In the genomic region with DNA sequence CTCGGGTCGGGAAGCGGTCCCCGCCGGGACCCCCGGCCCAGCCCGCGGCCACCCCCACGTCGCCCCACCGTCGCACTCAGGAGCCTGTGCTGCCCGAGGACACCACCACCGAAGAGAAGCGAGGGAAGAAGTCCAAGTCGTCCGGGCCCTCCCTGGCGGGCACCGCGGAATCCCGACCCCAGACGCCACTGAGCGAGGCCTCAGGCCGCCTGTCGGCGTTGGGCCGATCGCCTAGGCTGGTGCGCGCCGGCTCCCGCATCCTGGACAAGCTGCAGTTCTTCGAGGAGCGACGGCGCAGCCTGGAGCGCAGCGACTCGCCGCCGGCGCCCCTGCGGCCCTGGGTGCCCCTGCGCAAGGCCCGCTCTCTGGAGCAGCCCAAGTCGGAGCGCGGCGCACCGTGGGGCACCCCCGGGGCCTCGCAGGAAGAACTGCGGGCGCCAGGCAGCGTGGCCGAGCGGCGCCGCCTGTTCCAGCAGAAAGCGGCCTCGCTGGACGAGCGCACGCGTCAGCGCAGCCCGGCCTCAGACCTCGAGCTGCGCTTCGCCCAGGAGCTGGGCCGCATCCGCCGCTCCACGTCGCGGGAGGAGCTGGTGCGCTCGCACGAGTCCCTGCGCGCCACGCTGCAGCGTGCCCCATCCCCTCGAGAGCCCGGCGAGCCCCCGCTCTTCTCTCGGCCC, we compare ENCODE assay signal across 15 cellular contexts. TPM values are rescaled to one million over a fixed set of nuclear protein-coding genes. Genes with fewer than 3 reads are reported as not detected.
A peak's percentile ranks its signal among the peaks of the same experiment; 100 is the strongest.
DNase-seq lines count a peak whose midpoint lies in the region; ATAC-seq and TF ChIP-seq lines count a peak whose summit lies in the region.
"Had no signal": no experiment of that assay in that cellular context is flagged by ENCODE, and none has a peak within 500 bp of the region (broad histone marks: within the 10 kb centered on the region; RNA-seq: fewer than 3 reads in every experiment).

No MANE protein-coding gene starts in this region.

- H3K36me3 Mint-ChIP-seq in activated CD8-positive, alpha-beta T cell treated with anti-CD3 and anti-CD28 coated beads, Interleukin-2, amount 10 ng/mL, durations not matched to agents 7 days and 5 days (ENCODE audit: low read depth): no peaks in the 10 kb centered on the region

- peak overlapping the region; percentile 28 for H3K4me3 Mint-ChIP-seq in activated CD8-positive, alpha-beta T cell treated with anti-CD3 and anti-CD28 coated beads, Interleukin-2, amount 10 ng/mL, durations not matched to agents 7 days and 5 days
- H3K4me3 Mint-ChIP-seq: mesothelial cell of epicardium had no signal

- intact Hi-C loops in gastrocnemius medialis (cut with DNase I; ENCODE audit: low total_unique reads): no loop called here
- intact Hi-C loops in OCI-LY7 (cut with micrococcal nuclease; ENCODE audit: unreplicated experiment): no loop called here

- no peak overlapping the region for H3K27ac Mint-ChIP-seq in activated CD8-positive, alpha-beta T cell treated with anti-CD3 and anti-CD28 coated beads, Interleukin-2, amount 10 ng/mL, durations not matched to agents 7 days and 5 days
- H3K27ac Mint-ChIP-seq: mesothelial cell of epicardium had no signal

- BruUV-seq in OCI-LY7 (replicated peaks; lab: Mats Ljungman, UMichigan): no TSS peak

- no peak overlapping the region for H3K9ac ChIP-seq in iPS-15b (ENCODE audit: low read depth, low read length)

- H3K4me1 ChIP-seq in iPS-15b (ENCODE audit: control insufficient read depth, insufficient read depth, low read length): peaks cover 6% of the 10 kb centered on the region
- peaks cover 33 to 51% of the 10 kb centered on the region in 2 donors for H3K4me1 ChIP-seq in gastrocnemius medialis
- H3K4me1 ChIP-seq in foreskin keratinocyte: no peaks in the 10 kb centered on the region
- H3K4me1 ChIP-seq in effector memory CD4-positive, alpha-beta T cell (ENCODE audit: control insufficient read depth, insufficient read depth, low read length, poor library complexity, severe bottlenecking): peaks cover 6% of the 10 kb centered on the region
- peaks cover 10% of the 10 kb centered on the region for H3K4me1 ChIP-seq in OCI-LY7 (ENCODE audit: insufficient read depth, low read length, poor library complexity, severe bottlenecking)

- in situ Hi-C loops in gastrocnemius medialis (cut with MboI; ENCODE audit: low sequenced_read_pairs in 4 of 4): no loop called here

- no peak for TF ChIP-seq POLR2A in gastrocnemius medialis (IDR thresholded peaks at IDR 0.05)

- no peaks in the 10 kb centered on the region for H3K79me2 ChIP-seq in OCI-LY7 (ENCODE audit: insufficient read depth, low read depth, low read length)

- peak overlapping the region; percentile 20; the same call in 1 of the 2 replicates for H3K4me3 ChIP-seq in H7 (ENCODE audit: insufficient read depth, low read depth, low read length)
- H3K4me3 ChIP-seq in iPS-15b (ENCODE audit: low read depth, low read length): peak overlapping the region; percentile 22
- H3K4me3 ChIP-seq in gastrocnemius medialis: no peak overlapping the region
- H3K4me3 ChIP-seq in effector memory CD4-positive, alpha-beta T cell (ENCODE audit: insufficient read depth, low read depth, low read length, poor library complexity, severe bottlenecking): no peak overlapping the region
- H3K4me3 ChIP-seq in OCI-LY7 (ENCODE audit: low read depth, low read length, poor library complexity, severe bottlenecking): no peak overlapping the region
- H3K4me3 ChIP-seq: ovary had no signal

- H3K9me3 ChIP-seq in iPS-15b (ENCODE audit: control insufficient read depth, insufficient read depth, low read length) (no peaks in the 10 kb centered on the region), gastrocnemius medialis (no peaks in the 10 kb centered on the region), OCI-LY7 (ENCODE audit: low read length) (no peaks in the 10 kb centered on the region)
- no peaks in the 10 kb centered on the region for H3K9me3 ChIP-seq in effector memory CD4-positive, alpha-beta T cell (ENCODE audit: control insufficient read depth, low read length)
- H3K9me3 ChIP-seq: ovary had no signal

- H4K20me1 ChIP-seq in OCI-LY7 (ENCODE audit: insufficient read depth, low read length): no peaks in the 10 kb centered on the region

- no peak overlapping the region for H3K4me2 ChIP-seq in OCI-LY7 (ENCODE audit: low read length)

- peaks cover 6% of the 10 kb centered on the region; the same call in 1 of the 2 replicates for H3K27me3 ChIP-seq in H7 (ENCODE audit: control insufficient read depth, insufficient read depth, low read length)
- peaks cover 8% of the 10 kb centered on the region for H3K27me3 ChIP-seq in iPS-15b (ENCODE audit: control insufficient read depth, insufficient read depth, low read length)
- H3K27me3 ChIP-seq in gastrocnemius medialis: no peaks in the 10 kb centered on the region
- no peaks in the 10 kb centered on the region for H3K27me3 ChIP-seq in foreskin keratinocyte
- H3K27me3 ChIP-seq in effector memory CD4-positive, alpha-beta T cell (replicated peaks; ENCODE audit: control insufficient read depth, insufficient read depth, low read length, poor library complexity, severe bottlenecking): peaks cover 10% of the 10 kb centered on the region
- H3K27me3 ChIP-seq: ovary had no signal

- no peaks in the 10 kb centered on the region for H3K9me3 Mint-ChIP-seq in activated CD8-positive, alpha-beta T cell treated with anti-CD3 and anti-CD28 coated beads, Interleukin-2, amount 10 ng/mL, durations not matched to agents 7 days and 5 days (ENCODE audit: insufficient read depth)
- H3K9me3 Mint-ChIP-seq: mesothelial cell of epicardium had no signal

- TF ChIP-seq CTCF in gastrocnemius medialis (IDR thresholded peaks at IDR 0.05 in 4 of 5, conservative IDR thresholded peaks at IDR 0.05 in 1 of 5) (no peak), foreskin keratinocyte (conservative IDR thresholded peaks at IDR 0.05) (no peak), OCI-LY7 (conservative IDR thresholded peaks at IDR 0.05; ENCODE audit: low read length) (no peak)

- DNase-seq in H7 (peak; percentile 90), gastrocnemius medialis (no peak), GM03348 (ENCODE audit: low spot score) (no peak), foreskin keratinocyte (no peak), OCI-LY7 (ENCODE audit: low spot score) (no peak)
- no peak for DNase-seq in activated CD8-positive, alpha-beta T cell treated with anti-CD3 and anti-CD28 coated beads, Interleukin-2, amount 10 ng/mL, durations not matched to agents 7 days and 5 days
- DNase-seq in effector memory CD4-positive, alpha-beta T cell: no peak
- DNase-seq: DND-41, NCI-H146, NCI-H524, SW 1271 had no signal

- H3K27me3 Mint-ChIP-seq in activated CD8-positive, alpha-beta T cell treated with anti-CD3 and anti-CD28 coated beads, Interleukin-2, amount 10 ng/mL, durations not matched to agents 7 days and 5 days (ENCODE audit: low read depth): peaks cover 25% of the 10 kb centered on the region

- no peaks in the 10 kb centered on the region; the same call in 1 of the 2 replicates for H3K36me3 ChIP-seq in H7 (replicated peaks; ENCODE audit: control insufficient read depth, insufficient read depth, low read length)
- H3K36me3 ChIP-seq in iPS-15b (ENCODE audit: control insufficient read depth, insufficient read depth, low read length): no peaks in the 10 kb centered on the region
- peaks cover 0 to 10% of the 10 kb centered on the region in 2 donors for H3K36me3 ChIP-seq in gastrocnemius medialis
- H3K36me3 ChIP-seq in effector memory CD4-positive, alpha-beta T cell (ENCODE audit: control insufficient read depth, insufficient read depth, low read length): no peaks in the 10 kb centered on the region
- H3K36me3 ChIP-seq in OCI-LY7 (ENCODE audit: insufficient read depth, low read length): no peaks in the 10 kb centered on the region
- H3K36me3 ChIP-seq: ovary had no signal

- no peaks in the 10 kb centered on the region for H3K9me2 ChIP-seq in OCI-LY7 (ENCODE audit: insufficient read depth, low read length)

- POLR2A ChIA-PET in activated CD8-positive, alpha-beta T cell treated with anti-CD3 and anti-CD28 coated beads, Interleukin-2, amount 10 ng/mL, durations not matched to agents 7 days and 5 days (lab: Charles Lee): no interaction called here
- POLR2A ChIA-PET in OCI-LY7 (lab: Charles Lee): no interaction called here

- CTCF ChIA-PET in activated CD8-positive, alpha-beta T cell treated with anti-CD3 and anti-CD28 coated beads, Interleukin-2, amount 10 ng/mL, durations not matched to agents 7 days and 5 days (lab: Charles Lee): interaction anchor here (1.2 kb wide), 1 partner anchor 44 kb away, joined by 7 read pairs; no protein-coding TSS in a partner anchor
- CTCF ChIA-PET in OCI-LY7 (lab: Charles Lee; ENCODE audit: unreplicated experiment): no interaction called here

- peak; percentile 39 for ATAC-seq in activated CD8-positive, alpha-beta T cell treated with anti-CD3 and anti-CD28 coated beads, Interleukin-2, amount 10 ng/mL, durations not matched to agents 7 days and 5 days
- ATAC-seq in gastrocnemius medialis (no peak), foreskin keratinocyte (no peak)

- peaks cover 44% of the 10 kb centered on the region for H3K4me1 Mint-ChIP-seq in activated CD8-positive, alpha-beta T cell treated with anti-CD3 and anti-CD28 coated beads, Interleukin-2, amount 10 ng/mL, durations not matched to agents 7 days and 5 days (ENCODE audit: low read depth)

- peak overlapping the region; percentile 95 to 100 (median 98) for H3K27ac ChIP-seq in gastrocnemius medialis
- H3K27ac ChIP-seq in foreskin keratinocyte: no peak overlapping the region
- H3K27ac ChIP-seq in effector memory CD4-positive, alpha-beta T cell (ENCODE audit: insufficient read depth, low read length, poor library complexity, severe bottlenecking): no peak overlapping the region
- no peak overlapping the region for H3K27ac ChIP-seq in OCI-LY7 (ENCODE audit: low read depth, low read length, poor library complexity, severe bottlenecking)
- H3K27ac ChIP-seq: C4-2B, ovary had no signal

- no peak overlapping the region for H2AFZ ChIP-seq in OCI-LY7 (ENCODE audit: low read length)

RNA-seq across cellular contexts. Expression of a gene that starts 13.6 kb away (rescaled TPM):
- 25.3 and 27.4 TPM in 2 replicates for total RNA-seq in H7 (2014; rRNA removed; shearing (Covaris generic))
- 10 to 100 TPM; 10.8 to 11.6 TPM for total RNA-seq in activated CD8-positive, alpha-beta T cell treated with anti-CD3 and anti-CD28 coated beads, Interleukin-2, amount 10 ng/mL, durations not matched to agents 7 days and 5 days
- total RNA-seq in gastrocnemius medialis: 100 to 1,000 TPM; 104 to 387 (median 222) TPM
- 24.9 and 32.6 TPM in 2 replicates for total RNA-seq in foreskin keratinocyte
- polyA plus RNA-seq in foreskin keratinocyte: 27.4 and 28.7 TPM in 2 replicates
- 0.13 TPM in 1 of 2 replicates, not detected in the other for total RNA-seq in OCI-LY7 (2014; rRNA removed; shearing (Covaris generic))
- 0.35 and 0.46 TPM in 2 replicates for total RNA-seq in OCI-LY7 (2022)

RNA-seq across cellular contexts. Expression of a gene that starts 30.1 kb away (rescaled TPM):
- 14.7 and 18.8 TPM in 2 replicates for total RNA-seq in H7 (2014; rRNA removed; shearing (Covaris generic))
- not detected for total RNA-seq in activated CD8-positive, alpha-beta T cell treated with anti-CD3 and anti-CD28 coated beads, Interleukin-2, amount 10 ng/mL, durations not matched to agents 7 days and 5 days
- total RNA-seq in gastrocnemius medialis (over 10,000 TPM; 19,008 to 28,635 (median 23,575) TPM), foreskin keratinocyte (not detected in 2 replicates), OCI-LY7 (2022) (not detected in 2 replicates)
- polyA plus RNA-seq in foreskin keratinocyte: 0.03 TPM in 1 of 2 replicates, not detected in the other
- not detected in 2 replicates for total RNA-seq in OCI-LY7 (2014; rRNA removed; shearing (Covaris generic))

RNA-seq across cellular contexts. Expression of a gene that starts 50.5 kb away (rescaled TPM):
- 53.4 and 71.7 TPM in 2 replicates for total RNA-seq in H7 (2014; rRNA removed; shearing (Covaris generic))
- total RNA-seq in activated CD8-positive, alpha-beta T cell treated with anti-CD3 and anti-CD28 coated beads, Interleukin-2, amount 10 ng/mL, durations not matched to agents 7 days and 5 days: 10 to 100 TPM; 37.8 to 41.2 TPM
- 10 to 100 TPM; 18.0 to 25.8 (median 24.4) TPM for total RNA-seq in gastrocnemius medialis
- 55.4 and 62.6 TPM in 2 replicates for total RNA-seq in foreskin keratinocyte
- polyA plus RNA-seq in foreskin keratinocyte: 64.7 and 74.8 TPM in 2 replicates
- 22.3 and 28.4 TPM in 2 replicates for total RNA-seq in OCI-LY7 (2014; rRNA removed; shearing (Covaris generic))
- total RNA-seq in OCI-LY7 (2022): 42.9 and 46.4 TPM in 2 replicates

Comparison
In these comparisons a context has a peak if more than half of its experiments do, and no peak if none do; other contexts are left out.
1. H3K4me3 ChIP-seq: peak in H7 (single experiment) and iPS-15b (single experiment); none in gastrocnemius medialis (0 of 4), effector memory CD4-positive, alpha-beta T cell (single experiment) and OCI-LY7 (single experiment).
2. H3K27ac ChIP-seq: peak in gastrocnemius medialis (4 of 4); none in foreskin keratinocyte (single experiment), effector memory CD4-positive, alpha-beta T cell (single experiment) and OCI-LY7 (single experiment).
3. RNA of a gene that starts 13.6 kb away (total RNA-seq): 104 to 387 TPM in gastrocnemius medialis, 25.3 to 27.4 TPM in H7, 24.9 to 32.6 TPM in foreskin keratinocyte and 10.8 to 11.6 TPM in activated CD8-positive, alpha-beta T cell treated with anti-CD3 and anti-CD28 coated beads, Interleukin-2, amount 10 ng/mL, durations not matched to agents 7 days and 5 days; 0.13 to 0.46 TPM in OCI-LY7; every median in the first group is over 4 times any median in the second.
4. RNA of a gene that starts 30.1 kb away (total RNA-seq): 19,008 to 28,635 TPM in gastrocnemius medialis; 14.7 to 18.8 TPM in H7, not detected in activated CD8-positive, alpha-beta T cell treated with anti-CD3 and anti-CD28 coated beads, Interleukin-2, amount 10 ng/mL, durations not matched to agents 7 days and 5 days, not detected in foreskin keratinocyte and not detected in OCI-LY7; every median in the first group is over 100 times any median in the second.